ENCODE assay signal across 21 cellular contexts in genomic region chr3:142088522-142088921, GRCh38.
DNase-seq lines count a peak whose midpoint lies in the region; ATAC-seq, FAIRE-seq and TF ChIP-seq lines count a peak whose summit lies in the region.
"Had no signal": no experiment of that assay in that cellular context is flagged by ENCODE, and none has a peak within 500 bp of the region (broad histone marks: within the 10 kb centered on the region; RNA-seq: fewer than 3 reads in every experiment).

No MANE protein-coding gene starts in this region.

- H3K27me3 ChIP-seq in bronchial epithelial cell (ENCODE audit: control insufficient read depth, insufficient read depth, low read length): no peaks in the 10 kb centered on the region
- H3K27me3 ChIP-seq: esophagus squamous epithelium, neural progenitor cell, uterus had no signal

- DNase-seq in Caki2 (ENCODE audit: low read depth) (peak; percentile 79), HT1080 (ENCODE audit: low read depth) (peak; percentile 70), bronchial epithelial cell (ENCODE audit: low read depth) (peak; percentile 52), left kidney (ENCODE audit: low read depth, low spot score) (peak; percentile 30), NCI-H1105 (lab: John Stamatoyannopoulos, UW) (no peak), HuH-7 (ENCODE audit: low spot score) (no peak)
- DNase-seq: activated CD8-positive, alpha-beta T cell treated with anti-CD3 and anti-CD28 coated beads, Interleukin-2, amount 10 ng/mL, durations not matched to agents 7 days and 5 days; activated naive CD8-positive, alpha-beta T cell treated with anti-CD3 and anti-CD28 coated beads for 36 hours; caudate nucleus; esophagus squamous epithelium; GDM1; H9; retina; RPMI8226; stimulated activated naive CD8-positive, alpha-beta T cell treated with anti-CD3 and anti-CD28 coated beads, Interleukin-15, amount 100 ng/mL, for 72 hours; T-cell; uterus; WERI-Rb-1 had no signal

- no peak for FAIRE-seq in bronchial epithelial cell (lab: Jason Lieb, UNC)

- in situ Hi-C loops in Caki2 (cut with HindIII; ENCODE audit: low pct_unique_long_range_greater_than_20kb, low sequenced_read_pairs): no loop called here

- H3K36me3 ChIP-seq in bronchial epithelial cell (ENCODE audit: control insufficient read depth, insufficient read depth, low read length): no peaks in the 10 kb centered on the region
- H3K36me3 ChIP-seq: esophagus squamous epithelium, neural progenitor cell, uterus, WERI-Rb-1 had no signal

- no peak overlapping the region for H3K4me3 ChIP-seq in bronchial epithelial cell (ENCODE audit: low read depth, low read length)
- H3K4me3 ChIP-seq: esophagus squamous epithelium, neural progenitor cell, uterus had no signal

- ATAC-seq in HG03442 (IDR thresholded peaks at IDR 0.05; ENCODE audit: unreplicated experiment) (no peak), GM21447 (IDR thresholded peaks at IDR 0.05; ENCODE audit: unreplicated experiment) (no peak)
- ATAC-seq: activated CD8-positive, alpha-beta T cell treated with anti-CD3 and anti-CD28 coated beads, Interleukin-2, amount 10 ng/mL, durations not matched to agents 7 days and 5 days; stimulated activated naive CD8-positive, alpha-beta T cell treated with anti-CD3 and anti-CD28 coated beads, Interleukin-15, amount 100 ng/mL, for 72 hours; T-cell had no signal

- TF ChIP-seq CTCF in bronchial epithelial cell (IDR thresholded peaks at IDR 0.05; ENCODE audit: insufficient read depth, low read length, severe bottlenecking): no peak

Comparison
In these comparisons a context has a peak if more than half of its experiments do, and no peak if none do; other contexts are left out.
1. DNase-seq: peak in Caki2 (single experiment), HT1080 (single experiment), bronchial epithelial cell (single experiment) and left kidney (single experiment); none in NCI-H1105 (single experiment) and HuH-7 (single experiment).